ENCODE assay signal across 1 cellular context in the genomic region with DNA sequence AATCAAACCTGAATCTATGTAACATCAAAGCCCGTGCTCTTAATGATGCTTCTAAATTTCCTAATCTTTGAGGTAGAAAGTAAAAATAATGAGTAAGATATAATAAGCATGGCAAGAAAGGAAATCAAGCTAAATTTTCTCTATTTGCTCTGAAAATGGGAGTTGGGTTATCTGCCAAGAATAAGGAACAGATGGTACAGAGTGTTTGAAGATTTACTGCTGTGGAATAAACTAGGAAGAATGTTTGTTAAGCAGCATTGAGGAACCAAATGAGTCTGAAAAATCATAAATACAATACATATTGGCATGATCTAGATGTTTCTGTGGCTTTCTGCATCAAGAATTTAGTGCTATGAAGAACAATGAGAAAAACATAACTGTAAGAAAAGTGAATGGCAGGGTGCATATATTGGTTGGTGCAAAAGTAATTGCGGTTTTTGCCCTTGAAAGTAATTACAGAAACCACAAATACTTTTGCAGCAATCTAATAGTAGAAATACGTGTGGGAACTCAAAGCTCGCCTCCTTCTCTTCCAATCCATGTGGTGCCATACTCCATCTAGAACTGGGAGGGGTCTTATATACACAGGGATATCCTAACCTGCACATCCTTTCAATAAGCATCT.
TF ChIP-seq lines count a peak whose summit lies in the region.

No MANE protein-coding gene starts in this region.

TF ChIP-seq in IMR-90, 13 proteins besides CTCF, POLR2A, EP300 and RAD21 (continued from another document):
- TF ChIP-seq, protein P1, sequence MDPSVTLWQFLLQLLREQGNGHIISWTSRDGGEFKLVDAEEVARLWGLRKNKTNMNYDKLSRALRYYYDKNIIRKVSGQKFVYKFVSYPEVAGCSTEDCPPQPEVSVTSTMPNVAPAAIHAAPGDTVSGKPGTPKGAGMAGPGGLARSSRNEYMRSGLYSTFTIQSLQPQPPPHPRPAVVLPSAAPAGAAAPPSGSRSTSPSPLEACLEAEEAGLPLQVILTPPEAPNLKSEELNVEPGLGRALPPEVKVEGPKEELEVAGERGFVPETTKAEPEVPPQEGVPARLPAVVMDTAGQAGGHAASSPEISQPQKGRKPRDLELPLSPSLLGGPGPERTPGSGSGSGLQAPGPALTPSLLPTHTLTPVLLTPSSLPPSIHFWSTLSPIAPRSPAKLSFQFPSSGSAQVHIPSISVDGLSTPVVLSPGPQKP (IDR thresholded peaks at IDR 0.05; ENCODE audit: borderline replicate concordance, low read depth, low read length) = no peak
- TF ChIP-seq BHLHE40 (IDR thresholded peaks at IDR 0.05; ENCODE audit: low read depth, low read length) = no peak
- no peak for TF ChIP-seq CHD1 (IDR thresholded peaks at IDR 0.05; ENCODE audit: low read depth, low read length)
- no peak for TF ChIP-seq FOS (IDR thresholded peaks at IDR 0.05; ENCODE audit: low read depth, low read length)
- TF ChIP-seq NFE2L2 (IDR thresholded peaks at IDR 0.05; ENCODE audit: low read depth, low read length) = no peak
- no peak for TF ChIP-seq MAZ (IDR thresholded peaks at IDR 0.05; ENCODE audit: borderline replicate concordance, low read depth, low read length)
- TF ChIP-seq MXI1 (IDR thresholded peaks at IDR 0.05; ENCODE audit: borderline replicate concordance, low read depth, low read length) = no peak
TF ChIP-seq in IMR-90: peak in this region for 0.
